Comparison of ENCODE assay signal across 17 cellular contexts in genomic region chr7:96870201-96870600, GRCh38.
DNase-seq lines count a peak whose midpoint lies in the region; ATAC-seq, FAIRE-seq and TF ChIP-seq lines count a peak whose summit lies in the region.
"Had no signal": no experiment of that assay in that cellular context is flagged by ENCODE, and none has a peak within 500 bp of the region (broad histone marks: within the 10 kb centered on the region; RNA-seq: fewer than 3 reads in every experiment).

No MANE protein-coding gene starts in this region.

- DNase-seq in HepG2 (ENCODE audit: low spot score) (no peak), right lobe of liver (no peak), epithelial cell of prostate (ENCODE audit: low read depth, low spot score) (no peak), keratinocyte (ENCODE audit: low read depth, low spot score) (peak; percentile 7), HEK293T (ENCODE audit: extremely low spot score) (no peak)
- DNase-seq: DMS79, NCI-H1092, NCI-H774, Right ventricle myocardium superior had no signal

- H3K4me1 ChIP-seq in HepG2 (ENCODE audit: insufficient read depth, low read length) (no peaks in the 10 kb centered on the region), right lobe of liver (no peaks in the 10 kb centered on the region), keratinocyte (ENCODE audit: control insufficient read depth, extremely low read depth, insufficient read depth, low read length) (peaks cover 17% of the 10 kb centered on the region)
- H3K4me1 ChIP-seq: A549 had no signal

- H3K9me3 ChIP-seq in HepG2 (ENCODE audit: low read length) (no peaks in the 10 kb centered on the region), right lobe of liver (no peaks in the 10 kb centered on the region), keratinocyte (ENCODE audit: control insufficient read depth, low read depth, low read length) (no peaks in the 10 kb centered on the region)
- H3K9me3 ChIP-seq: A549 had no signal

- H3K9me1 ChIP-seq in keratinocyte (ENCODE audit: control insufficient read depth, extremely low read depth, insufficient read depth, low read length), result no peaks in the 10 kb centered on the region

- POLR2A ChIA-PET in HepG2 (lab: Yijun Ruan, JAX) (interaction anchor here (1.4 kb wide), 1 partner anchor 38 kb away, joined by 3 read pairs; no protein-coding TSS in a partner anchor), HEK293T (lab: Yijun Ruan, JAX) (no interaction called here)

- H4K20me1 ChIP-seq in HepG2 (ENCODE audit: insufficient read depth, low read length) (no peaks in the 10 kb centered on the region), keratinocyte (ENCODE audit: control insufficient read depth, extremely low read depth, insufficient read depth, low read length) (no peaks in the 10 kb centered on the region)

- H3K4me3 ChIP-seq in HepG2 (replicated peaks in 1 of 3; ENCODE audit: insufficient read depth in 1 of 3, low read depth in 2 of 3, low read length in 3 of 3), result no peak overlapping the region
- no peak overlapping the region for H3K4me3 ChIP-seq in right lobe of liver
- H3K4me3 ChIP-seq in keratinocyte (ENCODE audit: control insufficient read depth in 2 of 3, extremely low read depth in 1 of 3, insufficient read depth in 2 of 3, low read depth in 1 of 3, low read length in 3 of 3), result no peak overlapping the region
- H3K4me3 ChIP-seq: A549, K562 had no signal

- CTCF ChIA-PET in HepG2 (lab: Yijun Ruan, JAX; ENCODE audit: low intra/inter-chr PET ratio, low total read pairs), result no interaction called here
- CTCF ChIA-PET in HEK293T (lab: Yijun Ruan, JAX), result no interaction called here

- no peak overlapping the region for H3K9ac ChIP-seq in HepG2 (ENCODE audit: insufficient read depth, low read depth, low read length)
- no peak overlapping the region for H3K9ac ChIP-seq in keratinocyte (ENCODE audit: control insufficient read depth, extremely low read depth, insufficient read depth, low read length)

- TF ChIP-seq RAD21 in HepG2 (CRISPR knock-in tag; IDR thresholded peaks at IDR 0.05), result no peak

- H3K4me2 ChIP-seq in HepG2 (ENCODE audit: low read depth, low read length) (no peak overlapping the region), keratinocyte (ENCODE audit: control insufficient read depth, extremely low read depth, insufficient read depth, low read depth, low read length) (peak overlapping the region; percentile 49)
- H3K4me2 ChIP-seq: A549 had no signal

- no TSS peak for BruUV-seq in HepG2 (replicated peaks; lab: Mats Ljungman, UMichigan)

- H3K27me3 ChIP-seq in HepG2 (ENCODE audit: control insufficient read depth in 1 of 2, insufficient read depth in 2 of 2, low read length in 2 of 2), result no peaks in the 10 kb centered on the region
- no peaks in the 10 kb centered on the region for H3K27me3 ChIP-seq in right lobe of liver
- H3K27me3 ChIP-seq in keratinocyte (ENCODE audit: control insufficient read depth, extremely low read depth, insufficient read depth, low read length), result no peaks in the 10 kb centered on the region

- FAIRE-seq in HepG2 (lab: Jason Lieb, UNC) (no peak), keratinocyte (lab: Jason Lieb, UNC) (peak; percentile 69)
- FAIRE-seq: A549, D721Med, GM19239, H1, K562 had no signal

- ATAC-seq in HepG2 (no peak), right lobe of liver (no peak), HG03139 (IDR thresholded peaks at IDR 0.05; ENCODE audit: unreplicated experiment) (no peak), GM21360 (IDR thresholded peaks at IDR 0.05; ENCODE audit: unreplicated experiment) (no peak)
- ATAC-seq: A549, HCT116 had no signal

- H3K27ac ChIP-seq in HepG2 (ENCODE audit: extremely low read length, insufficient read depth, low read length) (no peak overlapping the region), right lobe of liver (no peak overlapping the region), epithelial cell of prostate (peak overlapping the region; percentile 54), keratinocyte (ENCODE audit: control insufficient read depth, insufficient read depth, low read length) (peak overlapping the region; percentile 55)
- H3K27ac ChIP-seq: A549 had no signal

- TF ChIP-seq CTCF in HepG2 (CRISPR knock-in tag; IDR thresholded peaks at IDR 0.05) (no peak), right lobe of liver (IDR thresholded peaks at IDR 0.05) (no peak), keratinocyte (optimal IDR thresholded peaks at IDR 0.05 in 1 of 3, IDR thresholded peaks at IDR 0.05 in 1 of 3, conservative IDR thresholded peaks at IDR 0.05 in 1 of 3; ENCODE audit: extremely low read depth in 1 of 3, insufficient read depth in 2 of 3, low read length in 3 of 3) (no peak)

- dilution Hi-C loops in keratinocyte (cut with MboI; ENCODE audit: extremely low pct_ligation_motif_present, low sequenced_read_pairs), result no loop called here

- H3K36me3 ChIP-seq in HepG2 (replicated peaks in 1 of 2; ENCODE audit: control insufficient read depth in 1 of 2, insufficient read depth in 2 of 2, low read length in 2 of 2) (no peaks in the 10 kb centered on the region), right lobe of liver (no peaks in the 10 kb centered on the region), keratinocyte (ENCODE audit: control insufficient read depth in 2 of 2, extremely low read depth in 1 of 2, insufficient read depth in 2 of 2, low read length in 2 of 2) (no peaks in the 10 kb centered on the region)

- intact Hi-C loops in HepG2 (cut with micrococcal nuclease; ENCODE audit: unreplicated experiment), result no loop called here
- intact Hi-C loops in right lobe of liver (cut with DNase I), result no loop called here

- 15% methylated on average over 2 of the region's 2 CpGs for WGBS in HepG2 (ENCODE audit: low lambda C conversion rate)
- 36% methylated on average over 2 of the region's 2 CpGs for WGBS in right lobe of liver (ENCODE audit: insufficient coverage, low coverage, low lambda C conversion rate, missing lambda C conversion rate)

- in situ Hi-C loops in HepG2 (cut with HindIII; ENCODE audit: extremely low pct_ligation_motif_present, low pct_unique_long_range_greater_than_20kb), result no loop called here

- H3K79me2 ChIP-seq in HepG2 (ENCODE audit: insufficient read depth, low read length), result no peaks in the 10 kb centered on the region
- no peaks in the 10 kb centered on the region for H3K79me2 ChIP-seq in keratinocyte (ENCODE audit: control insufficient read depth, insufficient read depth, low read length)

- TF ChIP-seq EP300 in HepG2 (IDR thresholded peaks at IDR 0.05; ENCODE audit: low read depth in 2 of 2, low read length in 2 of 2), result no peak
- no peak for TF ChIP-seq EP300 in HepG2 (CRISPR knock-in tag; IDR thresholded peaks at IDR 0.05; ENCODE audit: borderline replicate concordance)

- H2AFZ ChIP-seq in HepG2 (ENCODE audit: low read length) (no peak overlapping the region), keratinocyte (ENCODE audit: control insufficient read depth, low read length) (no peak overlapping the region)

- TF ChIP-seq POLR2A in HepG2 (IDR thresholded peaks at IDR 0.05; ENCODE audit: insufficient read depth in 1 of 2, low read depth in 2 of 2, low read length in 2 of 2), result no peak
- no peak for TF ChIP-seq POLR2A in right lobe of liver (IDR thresholded peaks at IDR 0.05)

TF ChIP-seq in HepG2, 621 proteins besides CTCF, POLR2A, EP300 and RAD21:
- TF ChIP-seq TCF7L2 (IDR thresholded peaks at IDR 0.05; ENCODE audit: low read depth, low read length), result no peak
- TF ChIP-seq CEBPB (IDR thresholded peaks at IDR 0.05; ENCODE audit: borderline replicate concordance, low read depth, low read length), result peak; percentile 33; the same call in 1 of the 2 replicates

TF ChIP-seq in HEK293T, 16 proteins besides CTCF, POLR2A, EP300 and RAD21:
- TF ChIP-seq, protein P1, sequence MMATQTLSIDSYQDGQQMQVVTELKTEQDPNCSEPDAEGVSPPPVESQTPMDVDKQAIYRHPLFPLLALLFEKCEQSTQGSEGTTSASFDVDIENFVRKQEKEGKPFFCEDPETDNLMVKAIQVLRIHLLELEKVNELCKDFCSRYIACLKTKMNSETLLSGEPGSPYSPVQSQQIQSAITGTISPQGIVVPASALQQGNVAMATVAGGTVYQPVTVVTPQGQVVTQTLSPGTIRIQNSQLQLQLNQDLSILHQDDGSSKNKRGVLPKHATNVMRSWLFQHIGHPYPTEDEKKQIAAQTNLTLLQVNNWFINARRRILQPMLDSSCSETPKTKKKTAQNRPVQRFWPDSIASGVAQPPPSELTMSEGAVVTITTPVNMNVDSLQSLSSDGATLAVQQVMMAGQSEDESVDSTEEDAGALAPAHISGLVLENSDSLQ (IDR thresholded peaks at IDR 0.05), result no peak
- TF ChIP-seq NFRKB (IDR thresholded peaks at IDR 0.05) (no peak), BHLHE40 (IDR thresholded peaks at IDR 0.05; ENCODE audit: borderline replicate concordance) (no peak), HDGF (IDR thresholded peaks at IDR 0.05; ENCODE audit: borderline replicate concordance) (no peak), LEF1 (IDR thresholded peaks at IDR 0.05; ENCODE audit: borderline replicate concordance) (no peak), TARDBP (IDR thresholded peaks at IDR 0.05) (no peak), SP1 (IDR thresholded peaks at IDR 0.05) (no peak), FOXM1 (IDR thresholded peaks at IDR 0.05; ENCODE audit: borderline replicate concordance) (no peak), L3MBTL2 (conservative IDR thresholded peaks at IDR 0.05) (no peak), FOXA1 (IDR thresholded peaks at IDR 0.05) (no peak), CTBP1 (IDR thresholded peaks at IDR 0.05; ENCODE audit: borderline replicate concordance) (no peak), FOXK2 (IDR thresholded peaks at IDR 0.05) (no peak), SUZ12 (IDR thresholded peaks at IDR 0.05) (no peak), ARNT (IDR thresholded peaks at IDR 0.05) (no peak), ZNF384 (IDR thresholded peaks at IDR 0.05) (no peak), ELF4 (IDR thresholded peaks at IDR 0.05) (no peak)
TF ChIP-seq in HEK293T: peak in this region for 0.

Comparison
In these comparisons a context has a peak if more than half of its experiments do, and no peak if none do; other contexts are left out.
1. H3K27ac ChIP-seq: peak in epithelial cell of prostate (single experiment) and keratinocyte (single experiment); none in HepG2 (single experiment) and right lobe of liver (0 of 3).